In genomic region chr5:66864240-66864884, GRCh38 we compare ENCODE assay signal across 9 cellular contexts.
DNase-seq lines count a peak whose midpoint lies in the region; TF ChIP-seq lines count a peak whose summit lies in the region.
"Had no signal": no experiment of that assay in that cellular context is flagged by ENCODE, and none has a peak within 500 bp of the region (broad histone marks: within the 10 kb centered on the region; RNA-seq: fewer than 3 reads in every experiment).

No MANE protein-coding gene starts in this region.

- H3K4me3 ChIP-seq in neural progenitor cell: no peak overlapping the region

- H3K9ac ChIP-seq in neural progenitor cell: no peak overlapping the region

- no peaks in the 10 kb centered on the region for H4K20me1 ChIP-seq in neural progenitor cell (ENCODE audit: low read depth)

- no peaks in the 10 kb centered on the region for H3K9me3 Mint-ChIP-seq in chondrocyte (ENCODE audit: low read depth)
- no peaks in the 10 kb centered on the region for H3K9me3 Mint-ChIP-seq in neural progenitor cell
- H3K9me3 Mint-ChIP-seq: activated T-cell treated with anti-CD3 and anti-CD28 coated beads, Interleukin-2, amount 50 U/mL, for 4 hours had no signal

- H3F3A ChIP-seq in neural progenitor cell (ENCODE audit: low read depth): peaks cover 18% of the 10 kb centered on the region

- H3K27me3 ChIP-seq in neural progenitor cell: no peaks in the 10 kb centered on the region

- no peaks in the 10 kb centered on the region for H3K9me3 ChIP-seq in neural progenitor cell (ENCODE audit: low read depth)

- H3K79me2 ChIP-seq in neural progenitor cell (ENCODE audit: low read depth): no peaks in the 10 kb centered on the region

- H3K27ac ChIP-seq in neural progenitor cell: no peak overlapping the region

- H3K4me3 Mint-ChIP-seq in chondrocyte (ENCODE audit: unreplicated experiment): no peak overlapping the region
- H3K4me3 Mint-ChIP-seq in neural progenitor cell: no peak overlapping the region
- H3K4me3 Mint-ChIP-seq: activated T-cell treated with anti-CD3 and anti-CD28 coated beads, Interleukin-2, amount 50 U/mL, for 4 hours had no signal

- H3K27ac Mint-ChIP-seq in chondrocyte (ENCODE audit: unreplicated experiment): no peak overlapping the region
- no peak overlapping the region for H3K27ac Mint-ChIP-seq in neural progenitor cell

- no peak overlapping the region for H2AFZ ChIP-seq in neural progenitor cell (replicated peaks)

- H3K36me3 Mint-ChIP-seq in chondrocyte (ENCODE audit: low read depth): no peaks in the 10 kb centered on the region
- H3K36me3 Mint-ChIP-seq in neural progenitor cell: no peaks in the 10 kb centered on the region

- H3K4me1 Mint-ChIP-seq in chondrocyte (ENCODE audit: low read depth): peaks cover 18% of the 10 kb centered on the region
- H3K4me1 Mint-ChIP-seq in neural progenitor cell: peaks cover 27% of the 10 kb centered on the region

- H3K4me1 ChIP-seq in neural progenitor cell: peaks cover 37% of the 10 kb centered on the region

- H3K36me3 ChIP-seq in neural progenitor cell: no peaks in the 10 kb centered on the region

- peak; percentile 57 for TF ChIP-seq CTCF in chondrocyte (IDR thresholded peaks at IDR 0.05)
- peak; percentile 26 for TF ChIP-seq CTCF in neural progenitor cell (IDR thresholded peaks at IDR 0.05)

- H3K27me3 Mint-ChIP-seq in chondrocyte (ENCODE audit: low read depth) (no peaks in the 10 kb centered on the region), neural progenitor cell (ENCODE audit: insufficient read depth, low read depth) (peaks cover 4% of the 10 kb centered on the region)

- DNase-seq in SIG-M5 treated with dmso at 0.1 percent for 504 hours (lab: John Stamatoyannopoulos, UW; ENCODE audit: unreplicated experiment): peak; percentile 54
- DNase-seq in SIG-M5 (lab: John Stamatoyannopoulos, UW): no peak
- peak; percentile 47 for DNase-seq in MV-4-11 (lab: John Stamatoyannopoulos, UW)
- DNase-seq in chondrocyte (ENCODE audit: low spot score): no peak
- no peak for DNase-seq in neural progenitor cell (ENCODE audit: low spot score)
- no peak for DNase-seq in ureter (ENCODE audit: low spot score)
- DNase-seq in UCSD-AML1 (lab: John Stamatoyannopoulos, UW; ENCODE audit: unreplicated experiment): no peak
- no peak for DNase-seq in NCI-H510A (lab: John Stamatoyannopoulos, UW)
- DNase-seq: activated T-cell treated with anti-CD3 and anti-CD28 coated beads, Interleukin-2, amount 50 U/mL, for 4 hours had no signal

- H3K4me2 ChIP-seq in neural progenitor cell: no peak overlapping the region

Comparison
In these comparisons a context has a peak if more than half of its experiments do, and no peak if none do; other contexts are left out.
1. DNase-seq: peak in SIG-M5 treated with dmso at 0.1 percent for 504 hours (single experiment) and MV-4-11 (single experiment); none in SIG-M5 (single experiment), chondrocyte (single experiment), neural progenitor cell (single experiment), ureter (single experiment), UCSD-AML1 (single experiment) and NCI-H510A (single experiment).